In the genomic region with DNA sequence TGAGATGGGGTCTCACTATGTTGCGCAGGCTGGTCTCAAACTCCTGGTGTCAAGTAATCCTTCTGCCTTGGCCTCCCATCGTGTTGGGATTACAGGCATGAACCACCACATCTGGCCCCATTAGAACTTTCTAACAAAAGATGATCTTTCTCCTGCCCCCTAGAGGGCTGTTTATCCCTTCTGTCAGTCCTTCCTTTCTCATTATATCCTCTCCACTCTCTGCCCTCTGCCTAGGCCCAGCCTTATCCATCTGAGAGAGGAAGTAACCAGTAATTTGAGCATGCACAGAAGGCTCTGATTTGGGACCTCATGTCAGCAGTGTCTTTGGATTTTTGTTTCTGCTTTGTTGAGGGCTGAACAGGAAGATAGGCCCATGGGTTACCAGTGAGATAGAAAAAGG, we compare ENCODE assay signal across 1 cellular context.
TF ChIP-seq lines count a peak whose summit lies in the region.

No MANE protein-coding gene starts in this region.

TF ChIP-seq in A549, 52 proteins besides CTCF, POLR2A, EP300 and RAD21 (continued from another document):
- TF ChIP-seq, protein P1, sequence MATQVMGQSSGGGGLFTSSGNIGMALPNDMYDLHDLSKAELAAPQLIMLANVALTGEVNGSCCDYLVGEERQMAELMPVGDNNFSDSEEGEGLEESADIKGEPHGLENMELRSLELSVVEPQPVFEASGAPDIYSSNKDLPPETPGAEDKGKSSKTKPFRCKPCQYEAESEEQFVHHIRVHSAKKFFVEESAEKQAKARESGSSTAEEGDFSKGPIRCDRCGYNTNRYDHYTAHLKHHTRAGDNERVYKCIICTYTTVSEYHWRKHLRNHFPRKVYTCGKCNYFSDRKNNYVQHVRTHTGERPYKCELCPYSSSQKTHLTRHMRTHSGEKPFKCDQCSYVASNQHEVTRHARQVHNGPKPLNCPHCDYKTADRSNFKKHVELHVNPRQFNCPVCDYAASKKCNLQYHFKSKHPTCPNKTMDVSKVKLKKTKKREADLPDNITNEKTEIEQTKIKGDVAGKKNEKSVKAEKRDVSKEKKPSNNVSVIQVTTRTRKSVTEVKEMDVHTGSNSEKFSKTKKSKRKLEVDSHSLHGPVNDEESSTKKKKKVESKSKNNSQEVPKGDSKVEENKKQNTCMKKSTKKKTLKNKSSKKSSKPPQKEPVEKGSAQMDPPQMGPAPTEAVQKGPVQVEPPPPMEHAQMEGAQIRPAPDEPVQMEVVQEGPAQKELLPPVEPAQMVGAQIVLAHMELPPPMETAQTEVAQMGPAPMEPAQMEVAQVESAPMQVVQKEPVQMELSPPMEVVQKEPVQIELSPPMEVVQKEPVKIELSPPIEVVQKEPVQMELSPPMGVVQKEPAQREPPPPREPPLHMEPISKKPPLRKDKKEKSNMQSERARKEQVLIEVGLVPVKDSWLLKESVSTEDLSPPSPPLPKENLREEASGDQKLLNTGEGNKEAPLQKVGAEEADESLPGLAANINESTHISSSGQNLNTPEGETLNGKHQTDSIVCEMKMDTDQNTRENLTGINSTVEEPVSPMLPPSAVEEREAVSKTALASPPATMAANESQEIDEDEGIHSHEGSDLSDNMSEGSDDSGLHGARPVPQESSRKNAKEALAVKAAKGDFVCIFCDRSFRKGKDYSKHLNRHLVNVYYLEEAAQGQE (IDR thresholded peaks at IDR 0.05) = no peak
- TF ChIP-seq, protein P2, sequence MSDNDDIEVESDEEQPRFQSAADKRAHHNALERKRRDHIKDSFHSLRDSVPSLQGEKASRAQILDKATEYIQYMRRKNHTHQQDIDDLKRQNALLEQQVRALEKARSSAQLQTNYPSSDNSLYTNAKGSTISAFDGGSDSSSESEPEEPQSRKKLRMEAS (IDR thresholded peaks at IDR 0.05) = no peak
TF ChIP-seq in A549: peak in this region for 0.
